Comparison of ENCODE assay signal across 15 cellular contexts in the genomic region with DNA sequence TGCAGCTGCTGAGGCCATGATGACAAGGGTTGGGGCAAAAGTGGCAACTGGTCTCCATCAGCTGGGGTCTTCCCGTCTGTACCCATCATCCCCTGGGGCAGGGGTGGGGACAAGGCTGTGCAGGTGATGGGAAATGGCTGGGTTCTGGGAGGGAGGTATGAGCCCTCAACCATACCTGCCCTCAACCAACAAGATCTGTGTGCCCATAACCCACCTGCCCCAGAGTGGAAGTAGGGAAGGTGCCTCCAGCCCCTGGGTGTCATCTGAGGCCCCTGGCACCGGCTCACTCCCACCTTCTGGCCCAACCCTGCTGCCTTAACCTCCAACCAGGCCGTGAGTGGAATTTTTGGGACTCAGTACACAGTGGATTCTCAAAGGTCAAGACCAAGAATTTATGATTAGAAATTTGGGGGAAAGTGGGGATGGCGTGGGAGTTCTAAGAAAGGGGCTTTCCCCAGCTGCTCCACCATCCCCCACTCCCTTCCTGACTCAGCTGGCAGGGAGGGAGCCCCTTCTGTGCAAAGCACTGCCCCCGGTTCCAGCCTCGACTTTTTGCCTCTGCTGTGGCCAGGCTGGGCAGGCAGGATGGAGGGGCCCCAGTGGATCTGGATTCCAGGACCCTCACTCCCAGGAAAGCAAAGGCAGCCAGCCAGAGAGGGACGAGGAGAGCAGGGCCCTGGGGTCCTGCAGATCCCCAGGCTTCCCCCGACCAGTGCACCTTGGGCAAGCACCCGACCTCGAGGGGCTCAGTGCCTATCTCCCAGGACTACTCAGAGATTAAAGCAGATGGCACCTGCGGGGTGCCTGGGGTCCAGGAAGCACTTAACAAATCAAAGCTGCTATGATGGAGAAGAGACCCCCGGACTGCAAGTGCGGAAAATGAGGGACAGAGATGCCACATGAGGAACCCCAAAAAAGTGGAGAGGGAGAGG. TPM values are rescaled to one million over a fixed set of nuclear protein-coding genes. Genes with fewer than 3 reads are reported as not detected.
DNase-seq lines count a peak whose midpoint lies in the region; ATAC-seq and TF ChIP-seq lines count a peak whose summit lies in the region.
"Had no signal": no experiment of that assay in that cellular context is flagged by ENCODE, and none has a peak within 500 bp of the region (broad histone marks: within the 10 kb centered on the region; RNA-seq: fewer than 3 reads in every experiment).

No MANE protein-coding gene starts in this region.

- H4K8ac ChIP-seq in mesenchymal stem cell (ENCODE audit: low read length), result peak overlapping the region; percentile 24

- H4K20me1 ChIP-seq in BLaER1 treated with 17β-estradiol and CSF1 and Interleukin-3, amounts not matched to agents 10 nM and 100 nM, result no peaks in the 10 kb centered on the region

- no peak overlapping the region for H3K4me3 ChIP-seq in BLaER1 treated with 17β-estradiol and CSF1 and Interleukin-3, amounts not matched to agents 10 nM and 100 nM
- peak overlapping the region; percentile 2 for H3K4me3 ChIP-seq in CD8-positive, alpha-beta T cell (ENCODE audit: low read depth, low read length)
- H3K4me3 ChIP-seq in mesenchymal stem cell (ENCODE audit: insufficient read depth in 1 of 2, low read depth in 1 of 2, low read length in 2 of 2), result no peak overlapping the region
- H3K4me3 ChIP-seq: esophagus muscularis mucosa, heart right ventricle, stomach had no signal

- no peaks in the 10 kb centered on the region; a peak in 1 of 22 replicates for H3K9me3 ChIP-seq in BLaER1 treated with 17β-estradiol and CSF1 and Interleukin-3, amounts not matched to agents 10 nM and 100 nM (replicated peaks in 1 of 11)
- no peaks in the 10 kb centered on the region for H3K9me3 ChIP-seq in CD8-positive, alpha-beta T cell (ENCODE audit: low read length)
- peaks cover 7% of the 10 kb centered on the region for H3K9me3 ChIP-seq in mesenchymal stem cell (ENCODE audit: control insufficient read depth, low read length)
- H3K9me3 ChIP-seq: stomach had no signal

- no peak overlapping the region for H2AFZ ChIP-seq in mesenchymal stem cell (ENCODE audit: low read depth, low read length)

- H3K27ac ChIP-seq in BLaER1 treated with 17β-estradiol and CSF1 and Interleukin-3, amounts not matched to agents 10 nM and 100 nM, result no peak overlapping the region
- no peak overlapping the region for H3K27ac ChIP-seq in CD8-positive, alpha-beta T cell (ENCODE audit: low read depth, low read length)
- H3K27ac ChIP-seq in mesenchymal stem cell (ENCODE audit: low read length, poor library complexity, severe bottlenecking), result no peak overlapping the region
- H3K27ac ChIP-seq: C4-2B, esophagus muscularis mucosa, heart right ventricle, stomach had no signal

- H3K18ac ChIP-seq in mesenchymal stem cell (ENCODE audit: low read depth in 1 of 2, low read length in 2 of 2), result no peak overlapping the region

- 0 out of 22 replicates have a peak overlapping the region, but pooled peaks of 1 of the 11 experiments have one; percentile 9 for H3K9ac ChIP-seq in BLaER1 treated with 17β-estradiol and CSF1 and Interleukin-3, amounts not matched to agents 10 nM and 100 nM
- H3K9ac ChIP-seq in mesenchymal stem cell (ENCODE audit: low read length), result no peak overlapping the region

- H3K4me3 Mint-ChIP-seq in CD8-positive, alpha-beta T cell, result peak overlapping the region; percentile 72
- H3K4me3 Mint-ChIP-seq in activated T-helper 17 cell treated with anti-CD3 and anti-CD28 coated beads, Interleukin-2, amount 50 U/mL, for 72 hours, result peak overlapping the region; percentile 66
- no peak overlapping the region for H3K4me3 Mint-ChIP-seq in CD14-positive monocyte

- no peak overlapping the region for H4K91ac ChIP-seq in mesenchymal stem cell (ENCODE audit: low read length)

- intact Hi-C loops in CD8-positive, alpha-beta T cell (cut with DNase I, micrococcal nuclease), result no loop called here
- intact Hi-C loops in CD14-positive monocyte (cut with micrococcal nuclease), result no loop called here

- H2BK15ac ChIP-seq in mesenchymal stem cell (ENCODE audit: low read depth, poor library complexity, severe bottlenecking), result no peak overlapping the region

- no peak overlapping the region for H3K14ac ChIP-seq in mesenchymal stem cell (ENCODE audit: low read length in 2 of 2)

- POLR2A ChIA-PET in CD8-positive, alpha-beta T cell (lab: Charles Lee), result interaction anchor here (1.1 to 2.5 kb wide), 3 partner anchors 12 to 144 kb away, joined by 3 to 8 read pairs (median 8); no protein-coding TSS in a partner anchor

- no peak overlapping the region for H2BK120ac ChIP-seq in mesenchymal stem cell (ENCODE audit: low read depth, low read length)

- H3K4me1 ChIP-seq in BLaER1 treated with 17β-estradiol and CSF1 and Interleukin-3, amounts not matched to agents 10 nM and 100 nM, result peaks cover 17 to 65% (median 59%) of the 10 kb centered on the region in 10 experiments
- H3K4me1 ChIP-seq in CD8-positive, alpha-beta T cell (ENCODE audit: insufficient read depth, low read length), result peaks cover 96% of the 10 kb centered on the region
- H3K4me1 ChIP-seq in mesenchymal stem cell (ENCODE audit: control insufficient read depth, insufficient read depth, low read depth, low read length), result no peaks in the 10 kb centered on the region
- H3K4me1 ChIP-seq: stomach had no signal

- peaks cover 78% of the 10 kb centered on the region for H3K36me3 Mint-ChIP-seq in CD8-positive, alpha-beta T cell
- peaks cover 85% of the 10 kb centered on the region for H3K36me3 Mint-ChIP-seq in activated T-helper 17 cell treated with anti-CD3 and anti-CD28 coated beads, Interleukin-2, amount 50 U/mL, for 72 hours (ENCODE audit: low read depth)
- H3K36me3 Mint-ChIP-seq in CD14-positive monocyte, result no peaks in the 10 kb centered on the region

- CTCF ChIA-PET in CD8-positive, alpha-beta T cell (lab: Charles Lee), result interaction anchor here (1.1 to 3.2 kb wide), 7 partner anchors 8 to 262 kb away, joined by 3 to 14 read pairs (median 3); no protein-coding TSS in a partner anchor

- no peak overlapping the region for H2BK5ac ChIP-seq in mesenchymal stem cell (ENCODE audit: low read depth, low read length, poor library complexity, severe bottlenecking)

- 74% methylated on average over 10 of the region's 13 CpGs for WGBS in mesenchymal stem cell

- TF ChIP-seq CTCF in CD8-positive, alpha-beta T cell (IDR thresholded peaks at IDR 0.05), result no peak
- TF ChIP-seq CTCF in CD14-positive monocyte (IDR thresholded peaks at IDR 0.05), result no peak

- 0 out of 22 replicates have a peak, but pooled peaks cover 0 to 3% (median 0%) of the 10 kb centered on the region in 11 experiments for H3K27me3 ChIP-seq in BLaER1 treated with 17β-estradiol and CSF1 and Interleukin-3, amounts not matched to agents 10 nM and 100 nM
- H3K27me3 ChIP-seq in CD8-positive, alpha-beta T cell (ENCODE audit: insufficient read depth, low read length), result no peaks in the 10 kb centered on the region
- peaks cover 17 to 38% of the 10 kb centered on the region in 2 experiments for H3K27me3 ChIP-seq in mesenchymal stem cell (ENCODE audit: control insufficient read depth in 1 of 2, insufficient read depth in 1 of 2, low read length in 2 of 2)
- H3K27me3 ChIP-seq: esophagus muscularis mucosa, heart right ventricle, stomach had no signal

- H3K4me1 Mint-ChIP-seq in CD8-positive, alpha-beta T cell (ENCODE audit: low read depth), result peaks cover 92% of the 10 kb centered on the region
- peaks cover 51% of the 10 kb centered on the region for H3K4me1 Mint-ChIP-seq in activated T-helper 17 cell treated with anti-CD3 and anti-CD28 coated beads, Interleukin-2, amount 50 U/mL, for 72 hours
- H3K4me1 Mint-ChIP-seq in CD14-positive monocyte, result peaks cover 6% of the 10 kb centered on the region

- no peak overlapping the region for H2BK12ac ChIP-seq in mesenchymal stem cell (ENCODE audit: low read length in 2 of 2)

- H3K27ac Mint-ChIP-seq in CD8-positive, alpha-beta T cell, result peak overlapping the region; percentile 82
- peak overlapping the region; percentile 69 for H3K27ac Mint-ChIP-seq in activated T-helper 17 cell treated with anti-CD3 and anti-CD28 coated beads, Interleukin-2, amount 50 U/mL, for 72 hours
- peak overlapping the region in 1 of 7 donors; percentile 5 for H3K27ac Mint-ChIP-seq in CD14-positive monocyte

- H3K79me1 ChIP-seq in mesenchymal stem cell (replicated peaks; ENCODE audit: low read length, poor library complexity, severe bottlenecking), result no peaks in the 10 kb centered on the region

- H3K9me3 Mint-ChIP-seq in CD8-positive, alpha-beta T cell, result no peaks in the 10 kb centered on the region
- H3K9me3 Mint-ChIP-seq in activated T-helper 17 cell treated with anti-CD3 and anti-CD28 coated beads, Interleukin-2, amount 50 U/mL, for 72 hours, result no peaks in the 10 kb centered on the region
- peaks cover 0 to 7% (median 5%) of the 10 kb centered on the region in 7 donors for H3K9me3 Mint-ChIP-seq in CD14-positive monocyte

- H2AK5ac ChIP-seq in mesenchymal stem cell (ENCODE audit: low read length, severe bottlenecking), result no peak overlapping the region

- no peak overlapping the region for H3K4ac ChIP-seq in mesenchymal stem cell (ENCODE audit: low read depth in 1 of 2, low read length in 2 of 2)

- no peak overlapping the region for H3K23ac ChIP-seq in mesenchymal stem cell (ENCODE audit: low read length in 2 of 2)

- no peak for ATAC-seq in CD8-positive, alpha-beta T cell
- ATAC-seq in activated T-helper 17 cell treated with anti-CD3 and anti-CD28 coated beads, Interleukin-2, amount 50 U/mL, for 72 hours (replicated peaks), result peak; percentile 15
- ATAC-seq: heart right ventricle, PC-3 had no signal

- DNase-seq in CD8-positive, alpha-beta T cell, result peak in 1 of 7 experiments; percentile 21
- DNase-seq in mesenchymal stem cell (no peak), GM19238 (ENCODE audit: insufficient read length, low spot score) (no peak), CD14-positive monocyte (ENCODE audit: low spot score) (no peak), NCI-H524 treated with DMSO at 0.1 percent for 48 hours (lab: John Stamatoyannopoulos, UW) (no peak), dermis blood vessel endothelial cell (no peak)
- DNase-seq: heart right ventricle, NCI-H1105, NCI-H446 treated with DMSO at 0.1 percent for 48 hours, PC-3, stomach had no signal

- H3K4me2 ChIP-seq in BLaER1 treated with 17β-estradiol and CSF1 and Interleukin-3, amounts not matched to agents 10 nM and 100 nM, result peak overlapping the region; percentile 14 to 85 (median 68); a peak in 19 of 22 replicates
- no peak overlapping the region for H3K4me2 ChIP-seq in mesenchymal stem cell (ENCODE audit: low read length, poor library complexity, severe bottlenecking)

- H3K36me3 ChIP-seq in BLaER1 treated with 17β-estradiol and CSF1 and Interleukin-3, amounts not matched to agents 10 nM and 100 nM, result no peaks in the 10 kb centered on the region
- H3K36me3 ChIP-seq in CD8-positive, alpha-beta T cell (ENCODE audit: insufficient read depth, low read length), result peaks cover 44% of the 10 kb centered on the region
- no peaks in the 10 kb centered on the region for H3K36me3 ChIP-seq in mesenchymal stem cell (ENCODE audit: control insufficient read depth in 1 of 2, insufficient read depth in 2 of 2, low read depth in 1 of 2, low read length in 2 of 2)
- H3K36me3 ChIP-seq: esophagus muscularis mucosa, stomach had no signal

- H3K27me3 Mint-ChIP-seq in CD8-positive, alpha-beta T cell (ENCODE audit: low read depth), result no peaks in the 10 kb centered on the region
- H3K27me3 Mint-ChIP-seq in activated T-helper 17 cell treated with anti-CD3 and anti-CD28 coated beads, Interleukin-2, amount 50 U/mL, for 72 hours, result no peaks in the 10 kb centered on the region
- H3K27me3 Mint-ChIP-seq in CD14-positive monocyte (ENCODE audit: low read depth in 3 of 3), result peaks cover 4 to 10% (median 5%) of the 10 kb centered on the region in 3 donors

RNA-seq across cellular contexts. Expression of gene SPOCK2, which starts 12.9 kb away (rescaled TPM):
- 100 to 1,000 TPM; 909 to 922 TPM for total RNA-seq in CD8-positive, alpha-beta T cell
- 100 to 1,000 TPM; 161 to 191 TPM for total RNA-seq in activated T-helper 17 cell treated with anti-CD3 and anti-CD28 coated beads, Interleukin-2, amount 50 U/mL, for 72 hours
- polyA plus RNA-seq in mesenchymal stem cell (2013, experiment 1 of 2), result 0.22 TPM
- 0.30 TPM for polyA plus RNA-seq in mesenchymal stem cell (2013, experiment 2 of 2)
- polyA plus RNA-seq in CD14-positive monocyte, result 1 to 10 TPM in 1 of 2 donors, under 1 TPM in 1; 0.45 to 1.6 TPM
- total RNA-seq in dermis blood vessel endothelial cell, result 3.5 and 6.6 TPM in 2 replicates

Comparison
In these comparisons a context has a peak if more than half of its experiments do, and no peak if none do; other contexts are left out.
1. H3K4me3 Mint-ChIP-seq: peak in CD8-positive, alpha-beta T cell (single experiment) and activated T-helper 17 cell treated with anti-CD3 and anti-CD28 coated beads, Interleukin-2, amount 50 U/mL, for 72 hours (single experiment); none in CD14-positive monocyte (0 of 2).
2. RNA of gene SPOCK2, which starts 12.9 kb away (total RNA-seq): 909 to 922 TPM in CD8-positive, alpha-beta T cell and 161 to 191 TPM in activated T-helper 17 cell treated with anti-CD3 and anti-CD28 coated beads, Interleukin-2, amount 50 U/mL, for 72 hours; 3.5 to 6.6 TPM in dermis blood vessel endothelial cell; every median in the first group is over 10 times any median in the second.